In the genomic region with DNA sequence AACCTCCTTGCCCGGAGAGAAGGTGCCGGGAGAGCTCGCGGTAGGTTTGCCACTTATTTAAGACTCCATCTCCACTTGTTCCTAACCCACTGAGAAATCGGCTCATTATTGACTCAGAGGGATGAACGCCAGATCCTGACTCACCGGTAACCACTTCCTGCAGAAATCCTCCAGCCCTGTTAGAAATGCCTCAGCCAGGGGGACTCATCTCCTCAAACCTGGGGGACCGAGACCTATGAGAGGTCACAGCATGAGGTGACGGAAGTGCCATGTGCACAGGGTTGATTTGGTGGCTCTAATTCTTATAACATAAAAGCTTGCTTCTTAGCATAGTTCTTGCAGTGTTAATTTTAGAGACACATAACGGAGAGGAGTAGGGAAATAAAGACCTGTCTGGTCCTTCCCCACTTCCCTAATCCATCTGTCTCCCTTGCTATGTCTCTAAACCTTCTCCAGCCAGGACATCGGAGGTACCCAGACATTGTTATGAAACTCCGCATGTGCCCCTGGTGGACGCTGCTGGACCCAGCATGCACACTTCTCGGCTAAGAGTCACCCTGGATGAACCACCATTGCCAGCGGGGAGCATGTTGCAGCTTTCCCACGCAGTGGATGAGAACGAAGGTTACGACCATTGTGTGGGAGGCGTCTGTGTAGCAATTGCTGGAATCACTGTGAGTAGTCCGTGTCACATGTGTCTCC, we compare ENCODE assay signal across 10 cellular contexts.
A peak's percentile ranks its signal among the peaks of the same experiment; 100 is the strongest.
DNase-seq lines count a peak whose midpoint lies in the region; ATAC-seq and TF ChIP-seq lines count a peak whose summit lies in the region.
"Had no signal": no experiment of that assay in that cellular context is flagged by ENCODE, and none has a peak within 500 bp of the region (broad histone marks: within the 10 kb centered on the region; RNA-seq: fewer than 3 reads in every experiment).

No MANE protein-coding gene starts in this region.

- H3K9ac ChIP-seq in MM.1S (ENCODE audit: low read length) = no peak overlapping the region

- ATAC-seq in HG03469 (IDR thresholded peaks at IDR 0.05; ENCODE audit: unreplicated experiment) = no peak

- no peak overlapping the region for H3K4me3 Mint-ChIP-seq in chondrocyte (ENCODE audit: unreplicated experiment)
- H3K4me3 Mint-ChIP-seq: activated T-helper 1 cell treated with anti-CD3 and anti-CD28 coated beads, Interleukin-12 subunit alpha, Interleukin-12 subunit beta, Interleukin-2, Interleukin-4 antibody, amounts not matched to agents 30 ng/mL and 10 ng/mL and 1 ng/mL, durations not matched to agents 14 hours and 24 hours and 36 hours had no signal

- H3K9me3 ChIP-seq in MG63 = no peaks in the 10 kb centered on the region
- H3K9me3 ChIP-seq in osteoblast (ENCODE audit: low read depth, low read length) = no peaks in the 10 kb centered on the region
- H3K9me3 ChIP-seq in MM.1S (replicated peaks; ENCODE audit: insufficient read depth, low read length) = no peaks in the 10 kb centered on the region

- no peaks in the 10 kb centered on the region for H3K36me3 Mint-ChIP-seq in chondrocyte (ENCODE audit: low read depth)

- H3K4me3 ChIP-seq in MG63 (no peak overlapping the region), osteoblast (ENCODE audit: insufficient read depth, low read length) (no peak overlapping the region), MM.1S (ENCODE audit: low read length) (no peak overlapping the region)

- H3F3A ChIP-seq in MM.1S (ENCODE audit: insufficient read depth, low read length) = no peaks in the 10 kb centered on the region

- peaks cover 64% of the 10 kb centered on the region for H3K4me1 Mint-ChIP-seq in chondrocyte (ENCODE audit: low read depth)

- H3K27me3 ChIP-seq in MG63 (no peaks in the 10 kb centered on the region), osteoblast (ENCODE audit: insufficient read depth, low read length) (no peaks in the 10 kb centered on the region), MM.1S (replicated peaks; ENCODE audit: insufficient read depth, low read length) (no peaks in the 10 kb centered on the region)

- H3K9me2 ChIP-seq in MM.1S (replicated peaks; ENCODE audit: insufficient read depth, low read length) = no peaks in the 10 kb centered on the region

- no peaks in the 10 kb centered on the region for H3K79me2 ChIP-seq in osteoblast (ENCODE audit: insufficient read depth, low read length)
- no peaks in the 10 kb centered on the region for H3K79me2 ChIP-seq in MM.1S (ENCODE audit: low read length)

- H3K27ac ChIP-seq in osteoblast (ENCODE audit: low read depth, low read length) = peak overlapping the region; percentile 69
- no peak overlapping the region for H3K27ac ChIP-seq in MM.1S (ENCODE audit: low read length)

- no peaks in the 10 kb centered on the region for H3K36me3 ChIP-seq in MG63
- no peaks in the 10 kb centered on the region for H3K36me3 ChIP-seq in osteoblast (ENCODE audit: insufficient read depth, low read length)
- H3K36me3 ChIP-seq in MM.1S (replicated peaks; ENCODE audit: insufficient read depth, low read length) = no peaks in the 10 kb centered on the region

- peak; percentile 55 for TF ChIP-seq CTCF in chondrocyte (IDR thresholded peaks at IDR 0.05)
- peak; percentile 47 for TF ChIP-seq CTCF in osteoblast (IDR thresholded peaks at IDR 0.05; ENCODE audit: extremely low read depth, low read depth, low read length)
- TF ChIP-seq CTCF in MM.1S (IDR thresholded peaks at IDR 0.05; ENCODE audit: low read length) = no peak

- no peaks in the 10 kb centered on the region for H3K27me3 Mint-ChIP-seq in chondrocyte (ENCODE audit: low read depth)

- peak; percentile 96 for DNase-seq in EL
- DNase-seq in MG63 = peak; percentile 82
- DNase-seq in chondrocyte (ENCODE audit: low spot score) = no peak
- peak; percentile 94 for DNase-seq in osteoblast (ENCODE audit: insufficient read length, low spot score, missing footprints)
- no peak for DNase-seq in MM.1S
- DNase-seq in epidermal melanocyte (ENCODE audit: insufficient read length, low spot score) = no peak
- no peak for DNase-seq in pons (ENCODE audit: low spot score)
- DNase-seq: NCI-H1436 treated with DMSO at 0.1 percent for 48 hours had no signal

- no peaks in the 10 kb centered on the region for H3K9me3 Mint-ChIP-seq in chondrocyte (ENCODE audit: low read depth)
- H3K9me3 Mint-ChIP-seq: activated T-helper 1 cell treated with anti-CD3 and anti-CD28 coated beads, Interleukin-12 subunit alpha, Interleukin-12 subunit beta, Interleukin-2, Interleukin-4 antibody, amounts not matched to agents 30 ng/mL and 10 ng/mL and 1 ng/mL, durations not matched to agents 14 hours and 24 hours and 36 hours had no signal

- no peaks in the 10 kb centered on the region for H4K20me1 ChIP-seq in osteoblast (ENCODE audit: insufficient read depth, low read length)
- no peaks in the 10 kb centered on the region for H4K20me1 ChIP-seq in MM.1S (ENCODE audit: insufficient read depth, low read length)

- H3K27ac Mint-ChIP-seq in chondrocyte (ENCODE audit: unreplicated experiment) = peak overlapping the region; percentile 34
- H3K27ac Mint-ChIP-seq: activated T-helper 1 cell treated with anti-CD3 and anti-CD28 coated beads, Interleukin-12 subunit alpha, Interleukin-12 subunit beta, Interleukin-2, Interleukin-4 antibody, amounts not matched to agents 30 ng/mL and 10 ng/mL and 1 ng/mL, durations not matched to agents 14 hours and 24 hours and 36 hours had no signal

- H3K4me1 ChIP-seq in osteoblast (ENCODE audit: insufficient read depth, low read length) = peaks cover 44% of the 10 kb centered on the region
- H3K4me1 ChIP-seq in MM.1S (ENCODE audit: low read length) = no peaks in the 10 kb centered on the region

- H3K4me2 ChIP-seq in osteoblast (ENCODE audit: insufficient read depth, low read length) (peak overlapping the region; percentile 52), MM.1S (ENCODE audit: low read depth, low read length) (no peak overlapping the region)

- H2AFZ ChIP-seq in osteoblast (ENCODE audit: low read length) (peak overlapping the region; percentile 49), MM.1S (ENCODE audit: low read length) (no peak overlapping the region)

Comparison
In these comparisons a context has a peak if more than half of its experiments do, and no peak if none do; other contexts are left out.
1. DNase-seq: peak in EL (single experiment), MG63 (single experiment) and osteoblast (single experiment); none in chondrocyte (single experiment), MM.1S (single experiment), epidermal melanocyte (single experiment) and pons (single experiment).